ENCODE assay signal across 1 cellular context in genomic region chr5:65126192-65126591, GRCh38.
TF ChIP-seq lines count a peak whose summit lies in the region.

No MANE protein-coding gene starts in this region.

TF ChIP-seq in SK-N-SH treated with all-trans-retinoic acid at 6 μM for 48 hours, 23 proteins besides CTCF, POLR2A, EP300 and RAD21 (continued from another document):
- TF ChIP-seq CSRNP3 (CRISPR knock-in tag; IDR thresholded peaks at IDR 0.05) (no peak), ARNTL (CRISPR knock-in tag; IDR thresholded peaks at IDR 0.05; ENCODE audit: borderline replicate concordance, low read depth) (no peak), ZFP30 (CRISPR knock-in tag; IDR thresholded peaks at IDR 0.05) (no peak)
